ENCODE assay signal across 18 cellular contexts in the genomic region with DNA sequence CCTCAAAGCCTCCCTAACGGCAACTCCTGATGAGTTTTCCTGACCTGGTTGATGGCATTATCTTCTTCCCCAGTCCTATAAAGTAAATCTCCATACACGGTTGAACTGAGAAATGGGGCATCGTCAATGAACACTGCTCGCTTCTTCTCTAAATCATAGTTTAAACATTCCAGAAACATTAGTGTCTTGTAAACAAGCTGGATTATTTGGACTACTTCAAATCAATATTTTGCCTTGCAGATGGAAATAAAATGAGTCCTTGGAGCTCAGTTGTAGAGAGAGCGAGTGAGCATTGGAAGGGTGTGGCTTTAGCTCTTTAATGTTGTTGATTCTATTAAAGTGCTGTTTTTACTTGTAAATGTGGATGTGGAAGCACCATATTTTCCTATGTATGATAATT. TPM values are rescaled to one million over a fixed set of nuclear protein-coding genes. Genes with fewer than 3 reads are reported as not detected.
DNase-seq lines count a peak whose midpoint lies in the region; ATAC-seq and TF ChIP-seq lines count a peak whose summit lies in the region.
"Had no signal": no experiment of that assay in that cellular context is flagged by ENCODE, and none has a peak within 500 bp of the region (broad histone marks: within the 10 kb centered on the region; RNA-seq: fewer than 3 reads in every experiment).

No MANE protein-coding gene starts in this region.

- H3K27ac Mint-ChIP-seq in effector memory CD8-positive, alpha-beta T cell: peak overlapping the region; percentile 55 to 64

- no peak overlapping the region for H3K4me3 Mint-ChIP-seq in effector memory CD8-positive, alpha-beta T cell

- TF ChIP-seq EP300 in gastroesophageal sphincter (IDR thresholded peaks at IDR 0.05): no peak

- peaks cover 72% of the 10 kb centered on the region for H3K36me3 Mint-ChIP-seq in effector memory CD8-positive, alpha-beta T cell (ENCODE audit: insufficient read depth)

- H3K4me2 ChIP-seq in IMR-90 (ENCODE audit: low read depth, low read length): peak overlapping the region; percentile 65

- no peaks in the 10 kb centered on the region for H3K27me3 Mint-ChIP-seq in effector memory CD8-positive, alpha-beta T cell

- peak overlapping the region; percentile 98 for H3K23ac ChIP-seq in IMR-90 (ENCODE audit: low read depth, low read length)

- peaks cover 13% of the 10 kb centered on the region for H3K36me3 ChIP-seq in IMR-90 (ENCODE audit: control insufficient read depth, insufficient read depth, low read length)
- H3K36me3 ChIP-seq in gastroesophageal sphincter: peaks cover 4 to 73% of the 10 kb centered on the region in 2 donors

- peaks cover 3% of the 10 kb centered on the region; the same call in 1 of the 2 replicates for H3K9me1 ChIP-seq in IMR-90 (ENCODE audit: insufficient read depth, low read length)

- H3K9me3 Mint-ChIP-seq in effector memory CD8-positive, alpha-beta T cell: no peaks in the 10 kb centered on the region

- no TSS peak for BruUV-seq in IMR-90 (replicated peaks; lab: Mats Ljungman, UMichigan)

- no peaks in the 10 kb centered on the region for H3K27me3 ChIP-seq in AG04450 (ENCODE audit: control insufficient read depth, insufficient read depth, low read length)
- H3K27me3 ChIP-seq in IMR-90 (ENCODE audit: control insufficient read depth, insufficient read depth, low read length): no peaks in the 10 kb centered on the region
- no peaks in the 10 kb centered on the region for H3K27me3 ChIP-seq in gastroesophageal sphincter

- H3K18ac ChIP-seq in IMR-90 (ENCODE audit: low read depth, low read length): peak overlapping the region; percentile 91

- in situ Hi-C loops in IMR-90 (cut with MboI; ENCODE audit: low sequenced_read_pairs): no loop called here

- CTCF ChIA-PET in AG04450 (lab: Charles Lee) (interaction anchor here (1.0 to 2.3 kb wide), 5 partner anchors 19 to 144 kb away, joined by 3 to 13 read pairs (median 5); no protein-coding TSS in a partner anchor), IMR-90 (lab: Yijun Ruan, JAX) (interaction anchor here (0.6 to 4.1 kb wide), 5 partner anchors 10 to 285 kb away, joined by 3 to 19 read pairs (median 4); no protein-coding TSS in a partner anchor)

- H3K56ac ChIP-seq in IMR-90 (ENCODE audit: extremely low read depth, insufficient read depth, low read length): peak overlapping the region; percentile 54; the same call in 1 of the 2 replicates

- intact Hi-C loops in IMR-90 (cut with micrococcal nuclease): no loop called here

- H3K4me1 ChIP-seq in IMR-90 (ENCODE audit: control insufficient read depth, insufficient read depth, low read length) (peaks cover 11% of the 10 kb centered on the region), gastroesophageal sphincter (peaks cover 19 to 51% (median 25%) of the 10 kb centered on the region in 3 donors)

- peak overlapping the region in 1 of 2 experiments; percentile 71; a peak in 2 of 4 replicates for H4K8ac ChIP-seq in IMR-90 (ENCODE audit: low read depth in 2 of 2, low read length in 2 of 2)

- H3K14ac ChIP-seq in IMR-90 (replicated peaks; ENCODE audit: low read depth, low read length): peak overlapping the region; percentile 73

- H4K91ac ChIP-seq in IMR-90 (ENCODE audit: insufficient read depth, low read depth, low read length): peak overlapping the region; percentile 92

- H3K4me3 ChIP-seq in AG04450 (ENCODE audit: low read depth, low read length) (no peak overlapping the region), IMR-90 (ENCODE audit: insufficient read depth, low read depth, low read length) (no peak overlapping the region; the same call in 1 of the 2 replicates), gastroesophageal sphincter (no peak overlapping the region)
- H3K4me3 ChIP-seq: K562 had no signal

- no peak for TF ChIP-seq POLR2A in IMR-90 (IDR thresholded peaks at IDR 0.05; ENCODE audit: low read depth, low read length)
- TF ChIP-seq POLR2A in gastroesophageal sphincter (IDR thresholded peaks at IDR 0.05): no peak

- peak overlapping the region; percentile 92 for H2BK120ac ChIP-seq in IMR-90 (ENCODE audit: low read depth, low read length)

- H3K9me3 ChIP-seq in AG04450 (ENCODE audit: control insufficient read depth, insufficient read depth, low read length) (no peaks in the 10 kb centered on the region), IMR-90 (ENCODE audit: control insufficient read depth, insufficient read depth, low read length) (no peaks in the 10 kb centered on the region), gastroesophageal sphincter (no peaks in the 10 kb centered on the region)

- H4K20me1 ChIP-seq in IMR-90 (ENCODE audit: insufficient read depth, low read length): no peaks in the 10 kb centered on the region; the same call in 1 of the 2 replicates

- peak overlapping the region; percentile 75 for H4K5ac ChIP-seq in IMR-90 (ENCODE audit: low read depth, low read length)

- dilution Hi-C loops in IMR-90 (cut with HindIII; ENCODE audit: low sequenced_read_pairs, unreplicated experiment): no loop called here

- H3K27ac ChIP-seq in AG04450 (ENCODE audit: low read depth, low read length): peak overlapping the region; percentile 12
- H3K27ac ChIP-seq in IMR-90 (ENCODE audit: insufficient read depth, low read length): peak overlapping the region; percentile 82
- peak overlapping the region in 1 of 4 donors; percentile 3 for H3K27ac ChIP-seq in gastroesophageal sphincter

- H3K4ac ChIP-seq in IMR-90 (ENCODE audit: low read depth, low read length): peak overlapping the region; percentile 93

- TF ChIP-seq CTCF in AG04450 (IDR thresholded peaks at IDR 0.05; ENCODE audit: low read depth, low read length) (no peak), IMR-90 (conservative IDR thresholded peaks at IDR 0.05; ENCODE audit: low read depth, low read length) (no peak), gastroesophageal sphincter (IDR thresholded peaks at IDR 0.05) (no peak)

- H2BK5ac ChIP-seq in IMR-90 (ENCODE audit: low read depth, low read length, poor library complexity, severe bottlenecking): peak overlapping the region; percentile 90

- POLR2A ChIA-PET in AG04450 (lab: Yijun Ruan, JAX): interaction anchor here (0.9 to 1.7 kb wide), 2 partner anchors 9 to 18 kb away, joined by 3 to 6 read pairs; a partner anchor contains a TSS
- POLR2A ChIA-PET in IMR-90 (lab: Charles Lee; ENCODE audit: unreplicated experiment): interaction anchor here (0.6 kb wide), 1 partner anchor 663 kb away, joined by 3 read pairs; no protein-coding TSS in a partner anchor

- H2BK20ac ChIP-seq in IMR-90 (ENCODE audit: low read depth, low read length): peak overlapping the region; percentile 95

- ATAC-seq in IMR-90 (ENCODE audit: low read depth) (peak; percentile 89), gastroesophageal sphincter (no peak)
- ATAC-seq in effector memory CD8-positive, alpha-beta T cell (replicated peaks): no peak
- ATAC-seq: K562 had no signal

- no CpG with 5 or more reads among the region's 5 CpGs for WGBS in IMR-90 (ENCODE audit: extremely low coverage in 2 of 2, insufficient read length in 1 of 2), 2 experiments
- 65 to 70% methylated on average over 4 to 5 of the region's 5 CpGs for WGBS in gastroesophageal sphincter (ENCODE audit: low coverage in 1 of 2), 2 donors

- no peak for TF ChIP-seq RAD21 in IMR-90 (IDR thresholded peaks at IDR 0.05; ENCODE audit: low read length)

- peak overlapping the region; percentile 34; the same call in 1 of the 2 replicates for H3K9ac ChIP-seq in IMR-90 (ENCODE audit: low read depth, low read length)

- no peak for DNase-seq in AG04450 (ENCODE audit: low read depth, low spot score)
- peak; percentile 65 for DNase-seq in IMR-90
- no peak for DNase-seq in effector memory CD8-positive, alpha-beta T cell
- peak; percentile 42 for DNase-seq in iris pigment epithelial cell (ENCODE audit: low read depth)
- no peak for DNase-seq in hippocampal formation (lab: John Stamatoyannopoulos, UW)
- no peak for DNase-seq in medulla oblongata (ENCODE audit: extremely low spot score)
- DNase-seq in stimulated activated CD4-positive, alpha-beta T cell treated with anti-CD3 and anti-CD28 coated beads, Interleukin-15, amount 100 ng/mL, for 24 hours: no peak
- DNase-seq: AML-193, GOT3, NCI-H1105, NCI-H1694 treated with DMSO at 0.1 percent for 48 hours, NCI-H446, NCI-H774, SIG-M5 had no signal

- H2AK5ac ChIP-seq in IMR-90 (ENCODE audit: low read depth, low read length): no peak overlapping the region

- peaks cover 13 to 16% of the 10 kb centered on the region in 2 experiments for H3K79me1 ChIP-seq in IMR-90 (ENCODE audit: low read depth in 1 of 2, low read length in 2 of 2)

- H3K4me1 Mint-ChIP-seq in effector memory CD8-positive, alpha-beta T cell (ENCODE audit: low read depth in 2 of 2): peaks cover 4 to 24% of the 10 kb centered on the region in 2 donors

- no peak overlapping the region for H2AFZ ChIP-seq in IMR-90 (replicated peaks; ENCODE audit: low read length, poor library complexity)

- H2BK15ac ChIP-seq in IMR-90 (ENCODE audit: low read depth, low read length): peak overlapping the region; percentile 35; the same call in 1 of the 3 replicates

- peak overlapping the region; percentile 77 for H2AK9ac ChIP-seq in IMR-90 (replicated peaks; ENCODE audit: low read depth, low read length, poor library complexity)

TF ChIP-seq in IMR-90, 13 proteins besides CTCF, POLR2A, EP300 and RAD21:
- TF ChIP-seq FOS (IDR thresholded peaks at IDR 0.05; ENCODE audit: low read depth, low read length): peak; percentile 31; the same call in 1 of the 2 replicates
- TF ChIP-seq MAZ (IDR thresholded peaks at IDR 0.05; ENCODE audit: borderline replicate concordance, low read depth, low read length): no peak
- no peak for TF ChIP-seq SMC3 (IDR thresholded peaks at IDR 0.05; ENCODE audit: low read depth, low read length)

RNA-seq across cellular contexts. Expression of a gene that starts 18.3 kb away (rescaled TPM):
- polyA plus RNA-seq in AG04450 (2011; rRNA removed): 59.7 and 60.4 TPM in 2 replicates
- polyA minus RNA-seq in AG04450 (2011; rRNA and poly(A)+ RNA removed): 33.6 and 37.3 TPM in 2 replicates
- 39.2 and 52.3 TPM in 2 replicates for total RNA-seq in IMR-90 (2012; rRNA removed)
- 26.8 and 30.8 TPM in 2 replicates for polyA plus RNA-seq in IMR-90 (2012; rRNA removed)
- polyA plus RNA-seq in IMR-90 (2012; cell fraction: cytosol; rRNA removed): 11.4 and 11.6 TPM in 2 replicates
- 11.0 and 26.3 TPM in 2 replicates for polyA plus RNA-seq in IMR-90 (2012; cell fraction: nucleus; rRNA removed; ENCODE audit: low replicate concordance)
- 10 to 100 TPM; 62.1 to 73.8 (median 69.8) TPM for total RNA-seq in gastroesophageal sphincter

RNA-seq across cellular contexts. Expression of a gene that starts 29.5 kb away (rescaled TPM):
- polyA plus RNA-seq in AG04450 (2011; rRNA removed) (34.4 and 40.7 TPM in 2 replicates), IMR-90 (2012; rRNA removed) (25.9 and 28.4 TPM in 2 replicates)
- 26.2 and 29.5 TPM in 2 replicates for polyA minus RNA-seq in AG04450 (2011; rRNA and poly(A)+ RNA removed)
- total RNA-seq in IMR-90 (2012; rRNA removed) (50.5 and 58.4 TPM in 2 replicates), gastroesophageal sphincter (10 to 100 TPM; 13.5 to 28.5 (median 24.0) TPM)
- polyA plus RNA-seq in IMR-90 (2012; cell fraction: cytosol; rRNA removed): 14.4 and 17.5 TPM in 2 replicates
- 2.7 and 7.9 TPM in 2 replicates for polyA plus RNA-seq in IMR-90 (2012; cell fraction: nucleus; rRNA removed; ENCODE audit: low replicate concordance)

RNA-seq across cellular contexts. Expression of a gene that starts 50.4 kb away (rescaled TPM):
- polyA plus RNA-seq in AG04450 (2011; rRNA removed) (0.05 and 0.11 TPM in 2 replicates), IMR-90 (2012; rRNA removed) (0.20 and 0.21 TPM in 2 replicates)
- not detected in 2 replicates for polyA minus RNA-seq in AG04450 (2011; rRNA and poly(A)+ RNA removed)
- total RNA-seq in IMR-90 (2012; rRNA removed) (under 0.01 TPM in 1 of 2 replicates, not detected in the other), gastroesophageal sphincter (10 to 100 TPM; 21.6 to 53.5 (median 44.9) TPM)
- polyA plus RNA-seq in IMR-90 (2012; cell fraction: cytosol; rRNA removed): 0.13 and 0.53 TPM in 2 replicates
- 0.28 and 0.29 TPM in 2 replicates for polyA plus RNA-seq in IMR-90 (2012; cell fraction: nucleus; rRNA removed; ENCODE audit: low replicate concordance)
- total RNA-seq: MCF 10A, RPMI7951 had no signal

Comparison
In these comparisons a context has a peak if more than half of its experiments do, and no peak if none do; other contexts are left out.
1. DNase-seq: peak in IMR-90 (single experiment) and iris pigment epithelial cell (single experiment); none in AG04450 (single experiment), effector memory CD8-positive, alpha-beta T cell (0 of 3), hippocampal formation (0 of 2), medulla oblongata (single experiment) and stimulated activated CD4-positive, alpha-beta T cell treated with anti-CD3 and anti-CD28 coated beads, Interleukin-15, amount 100 ng/mL, for 24 hours (single experiment).
2. RNA of a gene that starts 50.4 kb away (total RNA-seq): 21.6 to 53.5 TPM in gastroesophageal sphincter; under 0.01 TPM in IMR-90; every median in the first group is over 10 times any median in the second.